Comparison of ENCODE assay signal across 17 cellular contexts in the genomic region with DNA sequence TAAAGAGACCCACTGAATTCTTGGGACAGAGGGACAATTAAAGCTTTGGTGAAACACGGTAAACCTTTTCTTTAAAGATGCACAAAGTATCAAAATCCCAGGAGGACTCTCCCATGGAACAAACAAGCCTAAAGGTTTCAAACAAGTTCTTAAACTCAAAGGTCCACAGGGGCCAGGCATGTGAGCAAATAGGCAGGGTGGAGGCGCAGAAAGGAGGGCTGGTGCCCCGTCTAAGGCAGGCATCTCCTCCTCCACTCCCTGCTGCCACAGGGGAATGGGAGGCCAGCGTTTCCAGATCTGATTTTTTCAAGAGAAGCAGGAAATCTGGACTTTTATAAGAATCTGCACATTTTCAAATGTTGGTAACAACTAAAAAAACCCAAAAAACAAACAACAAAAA. TPM values are rescaled to one million over a fixed set of nuclear protein-coding genes. Genes with fewer than 3 reads are reported as not detected.
DNase-seq lines count a peak whose midpoint lies in the region; ATAC-seq, FAIRE-seq and TF ChIP-seq lines count a peak whose summit lies in the region.
"Had no signal": no experiment of that assay in that cellular context is flagged by ENCODE, and none has a peak within 500 bp of the region (broad histone marks: within the 10 kb centered on the region; RNA-seq: fewer than 3 reads in every experiment).

No MANE protein-coding gene starts in this region.

- H3K9me3 ChIP-seq in A673 (ENCODE audit: low read depth, low read length, poor library complexity, severe bottlenecking) = no peaks in the 10 kb centered on the region
- no peaks in the 10 kb centered on the region for H3K9me3 ChIP-seq in psoas muscle
- H3K9me3 ChIP-seq in uterus = no peaks in the 10 kb centered on the region
- H3K9me3 ChIP-seq in adrenal gland (replicated peaks in 1 of 3) = no peaks in the 10 kb centered on the region
- H3K9me3 ChIP-seq: A549, BLaER1, Caco-2 had no signal

- CTCF ChIA-PET in A673 (lab: Charles Lee) = no interaction called here

- H3K36me3 ChIP-seq in A673 (ENCODE audit: insufficient read depth, low read length, poor library complexity, severe bottlenecking) (no peaks in the 10 kb centered on the region), psoas muscle (ENCODE audit: insufficient read depth in 1 of 2, low read depth in 1 of 2) (peaks cover 0 to 17% of the 10 kb centered on the region in 2 donors), uterus (no peaks in the 10 kb centered on the region), adrenal gland (replicated peaks in 1 of 2) (no peaks in the 10 kb centered on the region)

- intact Hi-C loops in A673 (cut with micrococcal nuclease; ENCODE audit: unreplicated experiment) = no loop called here
- intact Hi-C loops in psoas muscle (cut with DNase I) = loop anchor here (2.0 to 10.0 kb wide), 2 partner anchors 109 to 173 kb away; no protein-coding TSS in a partner anchor
- intact Hi-C loops in uterus (cut with DNase I; ENCODE audit: low total_unique reads) = no loop called here
- intact Hi-C loops in adrenal gland (cut with DNase I) = loop anchor here in 1 of 2 donors (10.0 kb wide), 1 partner anchor 169 kb away; no protein-coding TSS in a partner anchor

- peak; percentile 40 for FAIRE-seq in HTR-8/SVneo (lab: Jason Lieb, UNC)
- FAIRE-seq: A549, HepG2 had no signal

- ATAC-seq in psoas muscle = no peak
- ATAC-seq: A549, HepG2 had no signal

- POLR2A ChIA-PET in A673 (lab: Charles Lee; ENCODE audit: low non-redundant PET) = no interaction called here

- TF ChIP-seq POLR2A in uterus (IDR thresholded peaks at IDR 0.05) (no peak), adrenal gland (IDR thresholded peaks at IDR 0.05) (no peak)

- H3K27me3 ChIP-seq in A673 (replicated peaks; ENCODE audit: insufficient read depth, low read depth, low read length, poor library complexity) (no peaks in the 10 kb centered on the region), psoas muscle (ENCODE audit: insufficient read depth in 3 of 3, low read length in 2 of 3) (no peaks in the 10 kb centered on the region), uterus (no peaks in the 10 kb centered on the region), adrenal gland (no peaks in the 10 kb centered on the region)
- H3K27me3 ChIP-seq: BLaER1 had no signal

- no TSS peak for BruUV-seq in A673 (replicated peaks; lab: Mats Ljungman, UMichigan)

- H3K4me3 ChIP-seq in A673 (ENCODE audit: low read depth, low read length, poor library complexity, severe bottlenecking) (no peak overlapping the region), psoas muscle (no peak overlapping the region), uterus (no peak overlapping the region), adrenal gland (no peak overlapping the region)
- H3K4me3 ChIP-seq: A549, BLaER1 had no signal

- H3K4me1 ChIP-seq in A673 (ENCODE audit: insufficient read depth, low read length, poor library complexity, severe bottlenecking) = no peaks in the 10 kb centered on the region
- H3K4me1 ChIP-seq in psoas muscle = peaks cover 35% of the 10 kb centered on the region
- peaks cover 0 to 6% of the 10 kb centered on the region in 2 donors for H3K4me1 ChIP-seq in uterus
- peaks cover 0 to 7% of the 10 kb centered on the region in 2 donors for H3K4me1 ChIP-seq in adrenal gland (replicated peaks in 1 of 2)
- H3K4me1 ChIP-seq: Caco-2 had no signal

- TF ChIP-seq CTCF in A673 (conservative IDR thresholded peaks at IDR 0.05; ENCODE audit: low read depth, low read length) (no peak), psoas muscle (IDR thresholded peaks at IDR 0.05) (no peak), uterus (IDR thresholded peaks at IDR 0.05) (no peak), adrenal gland (IDR thresholded peaks at IDR 0.05) (no peak)

- DNase-seq in A673 (ENCODE audit: low spot score) (no peak), HTR-8/SVneo (ENCODE audit: insufficient read length, low spot score) (no peak), psoas muscle (no peak), uterus (no peak), middle frontal gyrus (ENCODE audit: extremely low spot score, low spot score) (no peak), adrenal gland (no peak)
- DNase-seq: Caco-2; CD8-positive, alpha-beta memory T cell; DMS53; GF-D8; HCEC 1CT; HFFc6 had no signal

- H3K27ac ChIP-seq in A673 (ENCODE audit: low read depth, low read length, poor library complexity, severe bottlenecking) (peak overlapping the region; percentile 21), psoas muscle (peak overlapping the region; percentile 93), uterus (peak overlapping the region; percentile 51 to 61), adrenal gland (no peak overlapping the region)
- H3K27ac ChIP-seq: A549 had no signal

- 79 to 82% (median 81%) methylated on average over 4 of the region's 4 CpGs for WGBS in psoas muscle, 3 donors
- 76 to 89% (median 80%) methylated on average over 4 of the region's 4 CpGs for WGBS in adrenal gland, 4 donors

RNA-seq across cellular contexts. Expression of gene RPS6KL1, which starts 7.6 kb away (rescaled TPM):
- total RNA-seq in A673 (2021) = 0.80 and 1.0 TPM in 2 replicates
- total RNA-seq in psoas muscle = 10 to 100 TPM; 23.0 to 34.1 (median 28.1) TPM
- polyA plus RNA-seq in psoas muscle = 10 to 100 TPM in 2 of 3 donors, 1 to 10 TPM in 1; 9.4 to 25.6 (median 11.1) TPM
- total RNA-seq in uterus = 10 to 100 TPM in 1 of 4 donors, 1 to 10 TPM in 1, under 1 TPM in 1, not detected in 1; 0.26 to 11.1 (median 3.0) TPM
- total RNA-seq in adrenal gland = 10 to 100 TPM in 1 of 8 donors, 1 to 10 TPM in 7; 2.0 to 23.9 (median 5.3) TPM
- polyA plus RNA-seq in adrenal gland = 10 to 100 TPM in 2 of 3 donors, 1 to 10 TPM in 1; 3.9 to 28.2 (median 12.3) TPM
- total RNA-seq: H4, HT1080 had no signal
- polyA plus RNA-seq: CD8-positive, alpha-beta memory T cell had no signal

RNA-seq across cellular contexts. Expression of gene DLST, which starts 33.7 kb away (rescaled TPM):
- total RNA-seq in A673 (2021) = 139 and 145 TPM in 2 replicates
- 100 to 1,000 TPM; 133 to 221 (median 144) TPM for total RNA-seq in psoas muscle
- 100 to 1,000 TPM in 2 of 3 donors, 10 to 100 TPM in 1; 97.7 to 162 (median 123) TPM for polyA plus RNA-seq in psoas muscle
- 10 to 100 TPM; 31.8 to 77.2 (median 62.7) TPM for total RNA-seq in uterus
- 100 to 1,000 TPM; 128 to 205 (median 162) TPM for total RNA-seq in adrenal gland
- polyA plus RNA-seq in adrenal gland = 100 to 1,000 TPM in 1 of 3 donors, 10 to 100 TPM in 2; 42.0 to 137 (median 54.0) TPM

RNA-seq across cellular contexts. Expression of gene PROX2, which starts 39.5 kb away (rescaled TPM):
- total RNA-seq in A673 (2021) = not detected in 2 replicates
- not detected for total RNA-seq in psoas muscle
- not detected for polyA plus RNA-seq in psoas muscle
- not detected for total RNA-seq in uterus
- total RNA-seq in adrenal gland = not detected
- under 1 TPM in 1 of 3 donors, not detected in 2; 0.08 TPM for polyA plus RNA-seq in adrenal gland
- total RNA-seq: Caco-2, H4, HepG2, HFFc6, HT1080 had no signal
- polyA plus RNA-seq: A549; CD8-positive, alpha-beta memory T cell; HepG2 had no signal

RNA-seq across cellular contexts. Expression of gene PGF, which starts 40.0 kb away (rescaled TPM):
- 32.2 and 48.1 TPM in 2 replicates for total RNA-seq in A673 (2021)
- total RNA-seq in psoas muscle = 1 to 10 TPM; 4.1 to 9.8 (median 8.1) TPM
- polyA plus RNA-seq in psoas muscle = 1 to 10 TPM; 2.5 to 9.2 (median 2.6) TPM
- 10 to 100 TPM in 2 of 4 donors, 1 to 10 TPM in 2; 2.7 to 32.4 (median 15.4) TPM for total RNA-seq in uterus
- 10 to 100 TPM in 3 of 8 donors, 1 to 10 TPM in 5; 2.1 to 12.7 (median 5.3) TPM for total RNA-seq in adrenal gland
- 1 to 10 TPM; 1.7 to 5.1 (median 4.5) TPM for polyA plus RNA-seq in adrenal gland
- polyA plus RNA-seq: CD8-positive, alpha-beta memory T cell had no signal

Comparison
In these comparisons a context has a peak if more than half of its experiments do, and no peak if none do; other contexts are left out.
1. H3K27ac ChIP-seq: peak in A673 (single experiment), psoas muscle (single experiment) and uterus (2 of 2); none in adrenal gland (0 of 5).
2. intact Hi-C loops: an anchor here in psoas muscle (2.0 to 10.0 kb wide); none called in A673 and uterus.